In the genomic region with DNA sequence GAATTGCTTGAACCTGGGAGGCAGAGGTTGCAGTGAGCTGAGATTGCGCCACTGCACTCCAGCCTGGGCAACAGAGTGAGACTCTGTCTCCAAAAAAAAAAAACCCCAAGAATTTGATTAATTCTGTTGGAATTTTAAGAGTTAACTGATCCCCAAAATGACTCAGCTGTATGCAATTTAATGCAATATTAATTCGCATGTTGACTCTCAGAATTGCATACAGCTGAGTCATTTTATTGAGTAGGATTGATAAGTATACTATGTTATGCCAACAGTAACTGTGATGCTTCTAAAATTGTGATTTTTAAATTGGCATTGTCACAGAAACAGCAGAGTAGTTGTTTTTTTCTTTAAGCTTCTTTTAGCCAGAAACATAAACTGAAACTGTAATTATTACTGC, we compare ENCODE assay signal across 19 cellular contexts. TPM values are rescaled to one million over a fixed set of nuclear protein-coding genes. Genes with fewer than 3 reads are reported as not detected.
A peak's percentile ranks its signal among the peaks of the same experiment; 100 is the strongest.
DNase-seq lines count a peak whose midpoint lies in the region; ATAC-seq and TF ChIP-seq lines count a peak whose summit lies in the region.
"Had no signal": no experiment of that assay in that cellular context is flagged by ENCODE, and none has a peak within 500 bp of the region (broad histone marks: within the 10 kb centered on the region; RNA-seq: fewer than 3 reads in every experiment).

No MANE protein-coding gene starts in this region.

- H3K27ac Mint-ChIP-seq in glutamatergic neuron (ENCODE audit: unreplicated experiment) (no peak overlapping the region), immature natural killer cell (no peak overlapping the region)
- H3K27ac Mint-ChIP-seq: activated B cell treated with CpG ODN at 0.5 μM for 24 hours; IgD-negative memory B cell; stimulated activated memory B cell treated with anti-CD40 and anti-IgM and Interleukin-4, amounts not matched to agents 10 μg/mL and 1 μg/mL and 100 μg/mL, for 72 hours had no signal

- no peaks in the 10 kb centered on the region for H3K4me1 ChIP-seq in IMR-90 (ENCODE audit: control insufficient read depth, insufficient read depth, low read length)
- H3K4me1 ChIP-seq: BLaER1 had no signal

- H4K91ac ChIP-seq in IMR-90 (ENCODE audit: insufficient read depth, low read depth, low read length), result peak overlapping the region; percentile 46; the same call in 1 of the 2 replicates

- H2BK20ac ChIP-seq in IMR-90 (ENCODE audit: low read depth, low read length), result no peak overlapping the region

- no peak overlapping the region for H4K5ac ChIP-seq in IMR-90 (ENCODE audit: low read depth, low read length)

- no peak overlapping the region for H2BK120ac ChIP-seq in IMR-90 (ENCODE audit: low read depth, low read length)

- POLR2A ChIA-PET in IMR-90 (lab: Charles Lee; ENCODE audit: unreplicated experiment), result interaction anchor here (0.6 kb wide), 1 partner anchor 15 kb away, joined by 6 read pairs; no protein-coding TSS in a partner anchor

- no peak overlapping the region for H2AFZ ChIP-seq in IMR-90 (replicated peaks; ENCODE audit: low read length, poor library complexity)

- no peaks in the 10 kb centered on the region for H3K9me1 ChIP-seq in IMR-90 (ENCODE audit: insufficient read depth, low read length)

- H3K79me1 ChIP-seq in IMR-90 (ENCODE audit: low read depth in 1 of 2, low read length in 2 of 2), result peaks cover 0 to 3% of the 10 kb centered on the region in 2 experiments; a peak in 2 of 4 replicates

- H3K4me3 ChIP-seq in AG09309 (ENCODE audit: control insufficient read depth, low read depth, low read length), result no peak overlapping the region
- H3K4me3 ChIP-seq in IMR-90 (ENCODE audit: insufficient read depth, low read depth, low read length), result no peak overlapping the region
- H3K4me3 ChIP-seq in astrocyte of the spinal cord (ENCODE audit: low read depth, low read length), result no peak overlapping the region
- H3K4me3 ChIP-seq: BLaER1, mucosa of descending colon had no signal

- H3K27me3 ChIP-seq in IMR-90 (ENCODE audit: control insufficient read depth, insufficient read depth, low read length), result no peaks in the 10 kb centered on the region
- H3K27me3 ChIP-seq: BLaER1 had no signal

- 0 out of 4 replicates have a peak overlapping the region, but pooled peaks of 1 of the 2 experiments have one; percentile 6 for H4K8ac ChIP-seq in IMR-90 (ENCODE audit: low read depth in 2 of 2, low read length in 2 of 2)

- H4K20me1 ChIP-seq in IMR-90 (ENCODE audit: insufficient read depth, low read length), result no peaks in the 10 kb centered on the region
- H4K20me1 ChIP-seq: BLaER1 had no signal

- H2AK5ac ChIP-seq in IMR-90 (ENCODE audit: low read depth, low read length), result no peak overlapping the region

- ATAC-seq in IMR-90 (ENCODE audit: low read depth), result peak; percentile 66
- ATAC-seq in HG03095 (IDR thresholded peaks at IDR 0.05; ENCODE audit: unreplicated experiment), result no peak
- ATAC-seq: mucosa of descending colon; stimulated activated memory B cell treated with anti-CD40 and anti-IgM and Interleukin-4, amounts not matched to agents 10 μg/mL and 1 μg/mL and 100 μg/mL, for 72 hours had no signal

- no TSS peak for BruUV-seq in IMR-90 (replicated peaks; lab: Mats Ljungman, UMichigan)

- TF ChIP-seq CTCF in AG09309 (IDR thresholded peaks at IDR 0.05; ENCODE audit: control insufficient read depth, insufficient read depth, low read depth, low read length, missing control alignments) (no peak), IMR-90 (conservative IDR thresholded peaks at IDR 0.05; ENCODE audit: low read depth, low read length) (no peak), astrocyte of the spinal cord (IDR thresholded peaks at IDR 0.05; ENCODE audit: low read depth, low read length) (no peak), glutamatergic neuron (IDR thresholded peaks at IDR 0.05; ENCODE audit: partially characterized antibody, unreplicated experiment) (no peak)

- intact Hi-C loops in IMR-90 (cut with micrococcal nuclease), result no loop called here

- H3K9me3 Mint-ChIP-seq in glutamatergic neuron (ENCODE audit: unreplicated experiment) (peaks cover 1% of the 10 kb centered on the region), immature natural killer cell (no peaks in the 10 kb centered on the region)
- H3K9me3 Mint-ChIP-seq: activated B cell treated with CpG ODN at 0.5 μM for 24 hours; IgD-negative memory B cell; stimulated activated memory B cell treated with anti-CD40 and anti-IgM and Interleukin-4, amounts not matched to agents 10 μg/mL and 1 μg/mL and 100 μg/mL, for 72 hours had no signal

- no peak overlapping the region for H2BK15ac ChIP-seq in IMR-90 (ENCODE audit: low read depth, low read length)

- H3K23ac ChIP-seq in IMR-90 (ENCODE audit: low read depth, low read length), result no peak overlapping the region

- no peaks in the 10 kb centered on the region for H3K9me3 ChIP-seq in IMR-90 (ENCODE audit: control insufficient read depth, insufficient read depth, low read length)
- H3K9me3 ChIP-seq: BLaER1, mucosa of descending colon had no signal

- peaks cover 8% of the 10 kb centered on the region; the same call in 1 of the 2 replicates for H3K36me3 ChIP-seq in IMR-90 (ENCODE audit: control insufficient read depth, insufficient read depth, low read length)

- no peak overlapping the region for H3K9ac ChIP-seq in IMR-90 (ENCODE audit: low read depth, low read length)
- H3K9ac ChIP-seq: BLaER1 had no signal

- in situ Hi-C loops in IMR-90 (cut with MboI; ENCODE audit: low sequenced_read_pairs) (no loop called here), astrocyte of the spinal cord (cut with HindIII; ENCODE audit: low sequenced_read_pairs) (no loop called here)

- DNase-seq in AG09309 (ENCODE audit: low read depth) (peak; percentile 20), IMR-90 (peak; percentile 76), astrocyte of the spinal cord (ENCODE audit: low read depth, low spot score) (peak; percentile 58), foreskin melanocyte (peak; percentile 23), glutamatergic neuron (no peak), NCI-H187 (lab: John Stamatoyannopoulos, UW) (no peak), immature natural killer cell (no peak)
- DNase-seq: activated B cell treated with CpG ODN at 0.5 μM for 24 hours, activated gamma-delta T cell treated with Interleukin-2 at 50 U/mL for 16 hours, DMS 273 treated with DMSO at 0.1 percent for 48 hours, mucosa of descending colon, NCI-H1092 treated with DMSO at 0.1 percent for 48 hours, NCI-H2227 treated with DMSO at 0.1 percent for 48 hours, occipital lobe, trophoblast cell had no signal

- no peak overlapping the region for H3K27ac ChIP-seq in IMR-90 (ENCODE audit: insufficient read depth, low read length)
- H3K27ac ChIP-seq: BLaER1 had no signal

- TF ChIP-seq RAD21 in IMR-90 (IDR thresholded peaks at IDR 0.05; ENCODE audit: low read length), result no peak

- no peak overlapping the region for H2AK9ac ChIP-seq in IMR-90 (replicated peaks; ENCODE audit: low read depth, low read length, poor library complexity)

- H3K4me2 ChIP-seq in IMR-90 (ENCODE audit: low read depth, low read length), result peak overlapping the region; percentile 31; the same call in 1 of the 2 replicates
- H3K4me2 ChIP-seq: BLaER1 had no signal

- 100% methylated on average over 1 of the region's 2 CpGs; no CpG with 5 or more reads in 1 of the 2 experiments for WGBS in IMR-90 (ENCODE audit: extremely low coverage in 2 of 2, insufficient read length in 1 of 2), 2 experiments

- no peak overlapping the region for H2BK5ac ChIP-seq in IMR-90 (ENCODE audit: low read depth, low read length, poor library complexity, severe bottlenecking)

- no peak overlapping the region for H3K56ac ChIP-seq in IMR-90 (ENCODE audit: extremely low read depth, insufficient read depth, low read length)

- H3K18ac ChIP-seq in IMR-90 (ENCODE audit: low read depth, low read length), result no peak overlapping the region

- H3K36me3 Mint-ChIP-seq in glutamatergic neuron (ENCODE audit: unreplicated experiment) (no peaks in the 10 kb centered on the region), immature natural killer cell (peaks cover 0 to 19% (median 6%) of the 10 kb centered on the region in 3 donors)

- TF ChIP-seq POLR2A in IMR-90 (IDR thresholded peaks at IDR 0.05; ENCODE audit: low read depth, low read length), result no peak

- no peak overlapping the region for H3K14ac ChIP-seq in IMR-90 (replicated peaks; ENCODE audit: low read depth, low read length)

- H3K4me3 Mint-ChIP-seq in glutamatergic neuron (ENCODE audit: unreplicated experiment) (no peak overlapping the region), immature natural killer cell (no peak overlapping the region)
- H3K4me3 Mint-ChIP-seq: activated B cell treated with CpG ODN at 0.5 μM for 24 hours; IgD-negative memory B cell; stimulated activated memory B cell treated with anti-CD40 and anti-IgM and Interleukin-4, amounts not matched to agents 10 μg/mL and 1 μg/mL and 100 μg/mL, for 72 hours had no signal

- dilution Hi-C loops in IMR-90 (cut with HindIII; ENCODE audit: low sequenced_read_pairs, unreplicated experiment), result no loop called here

- H3K27me3 Mint-ChIP-seq in glutamatergic neuron (ENCODE audit: unreplicated experiment) (no peaks in the 10 kb centered on the region), immature natural killer cell (ENCODE audit: low read depth in 3 of 3) (peaks cover 0 to 2% (median 1%) of the 10 kb centered on the region in 3 donors)
- H3K27me3 Mint-ChIP-seq: activated B cell treated with CpG ODN at 0.5 μM for 24 hours; IgD-negative memory B cell; stimulated activated memory B cell treated with anti-CD40 and anti-IgM and Interleukin-4, amounts not matched to agents 10 μg/mL and 1 μg/mL and 100 μg/mL, for 72 hours had no signal

- no peaks in the 10 kb centered on the region for H3K4me1 Mint-ChIP-seq in glutamatergic neuron (ENCODE audit: low read depth, unreplicated experiment)
- no peaks in the 10 kb centered on the region for H3K4me1 Mint-ChIP-seq in immature natural killer cell
- H3K4me1 Mint-ChIP-seq: activated B cell treated with CpG ODN at 0.5 μM for 24 hours; stimulated activated memory B cell treated with anti-CD40 and anti-IgM and Interleukin-4, amounts not matched to agents 10 μg/mL and 1 μg/mL and 100 μg/mL, for 72 hours had no signal

- CTCF ChIA-PET in IMR-90 (lab: Yijun Ruan, JAX), result interaction anchor here (0.6 to 1.5 kb wide), 4 partner anchors 15 to 1896 kb away, joined by 3 read pairs; no protein-coding TSS in a partner anchor

- H3K4ac ChIP-seq in IMR-90 (ENCODE audit: low read depth, low read length), result no peak overlapping the region; the same call in 1 of the 2 replicates

RNA-seq across cellular contexts. Expression of a gene that starts 19.6 kb away (rescaled TPM):
- total RNA-seq in IMR-90 (2012; rRNA removed) (22.6 and 33.3 TPM in 2 replicates), glutamatergic neuron (ENCODE audit: unreplicated experiment) (27.9 TPM)
- polyA plus RNA-seq in IMR-90 (2012; rRNA removed) (10.7 and 13.8 TPM in 2 replicates), immature natural killer cell (10 to 100 TPM; 22.9 to 34.2 (median 27.5) TPM)
- polyA plus RNA-seq in IMR-90 (2012; cell fraction: cytosol; rRNA removed), result 2.0 and 3.2 TPM in 2 replicates
- polyA plus RNA-seq in IMR-90 (2012; cell fraction: nucleus; rRNA removed; ENCODE audit: low replicate concordance), result 0.75 and 4.6 TPM in 2 replicates

RNA-seq across cellular contexts. Expression of a gene that starts 53.4 kb away (rescaled TPM):
- total RNA-seq in IMR-90 (2012; rRNA removed) (0.18 and 0.28 TPM in 2 replicates), glutamatergic neuron (ENCODE audit: unreplicated experiment) (5.3 TPM)
- polyA plus RNA-seq in IMR-90 (2012; rRNA removed) (0.09 and 0.27 TPM in 2 replicates), immature natural killer cell (not detected)
- polyA plus RNA-seq in IMR-90 (2012; cell fraction: cytosol; rRNA removed), result 0.05 TPM in 1 of 2 replicates, not detected in the other
- not detected in 2 replicates for polyA plus RNA-seq in IMR-90 (2012; cell fraction: nucleus; rRNA removed; ENCODE audit: low replicate concordance)
- total RNA-seq: activated B cell treated with CpG ODN at 0.5 μM for 24 hours had no signal
- polyA plus RNA-seq: IgD-negative memory B cell had no signal

Comparison
In these comparisons a context has a peak if more than half of its experiments do, and no peak if none do; other contexts are left out.
1. DNase-seq: peak in AG09309 (single experiment), IMR-90 (single experiment), astrocyte of the spinal cord (single experiment) and foreskin melanocyte (single experiment); none in glutamatergic neuron (single experiment), NCI-H187 (0 of 2) and immature natural killer cell (0 of 3).